In genomic region chr15:72222433-72222832, GRCh38 we compare ENCODE assay signal across 8 cellular contexts. TPM values are rescaled to one million over a fixed set of nuclear protein-coding genes. Genes with fewer than 3 reads are reported as not detected.
DNase-seq lines count a peak whose midpoint lies in the region; ATAC-seq and TF ChIP-seq lines count a peak whose summit lies in the region.

No MANE protein-coding gene starts in this region.

- TF ChIP-seq CTCF in C4-2B (conservative IDR thresholded peaks at IDR 0.05) (no peak), chondrocyte (IDR thresholded peaks at IDR 0.05) (peak; percentile 36), thyroid gland (IDR thresholded peaks at IDR 0.05) (no peak)

- H3K4me3 ChIP-seq in MG63 = no peak overlapping the region
- H3K4me3 ChIP-seq in naive thymus-derived CD4-positive, alpha-beta T cell (ENCODE audit: low read length) = no peak overlapping the region
- H3K4me3 ChIP-seq in thyroid gland (replicated peaks in 1 of 3) = no peak overlapping the region

- H3K36me3 ChIP-seq in MG63 (peaks cover 79% of the 10 kb centered on the region), thyroid gland (peaks cover 14 to 16% of the 10 kb centered on the region in 2 donors)
- peaks cover 15 to 42% (median 17%) of the 10 kb centered on the region in 3 experiments for H3K36me3 ChIP-seq in naive thymus-derived CD4-positive, alpha-beta T cell (ENCODE audit: control insufficient read depth in 2 of 3, insufficient read depth in 3 of 3, low read length in 3 of 3)

- H3K9me3 Mint-ChIP-seq in chondrocyte (ENCODE audit: low read depth) = no peaks in the 10 kb centered on the region
- no peaks in the 10 kb centered on the region for H3K9me3 Mint-ChIP-seq in naive thymus-derived CD4-positive, alpha-beta T cell

- peak overlapping the region; percentile 29 for H3K4me3 Mint-ChIP-seq in chondrocyte (ENCODE audit: unreplicated experiment)
- peak overlapping the region in 5 of 10 donors; percentile 34 to 53 (median 47) for H3K4me3 Mint-ChIP-seq in naive thymus-derived CD4-positive, alpha-beta T cell

- H3K9me3 ChIP-seq in MG63 = no peaks in the 10 kb centered on the region
- H3K9me3 ChIP-seq in naive thymus-derived CD4-positive, alpha-beta T cell (ENCODE audit: control insufficient read depth in 2 of 3, low read length in 3 of 3) = no peaks in the 10 kb centered on the region
- H3K9me3 ChIP-seq in thyroid gland = no peaks in the 10 kb centered on the region

- H3K27ac ChIP-seq in C4-2B (peak overlapping the region; percentile 29), thyroid gland (no peak overlapping the region)
- peak overlapping the region; percentile 17 for H3K27ac ChIP-seq in naive thymus-derived CD4-positive, alpha-beta T cell (ENCODE audit: low read depth, low read length)

- intact Hi-C loops in naive thymus-derived CD4-positive, alpha-beta T cell (cut with micrococcal nuclease) = no loop called here
- intact Hi-C loops in sciatic nerve (cut with DNase I) = no loop called here
- intact Hi-C loops in thyroid gland (cut with DNase I) = no loop called here

- H3K4me1 Mint-ChIP-seq in chondrocyte (ENCODE audit: low read depth) = peaks cover 82% of the 10 kb centered on the region
- H3K4me1 Mint-ChIP-seq in naive thymus-derived CD4-positive, alpha-beta T cell = peaks cover 42 to 80% (median 74%) of the 10 kb centered on the region in 7 donors

- CTCF ChIA-PET in naive thymus-derived CD4-positive, alpha-beta T cell (lab: Charles Lee) = interaction anchor here (1.0 kb wide), 1 partner anchor 63 kb away, joined by 3 read pairs; no protein-coding TSS in a partner anchor

- no peak for ATAC-seq in naive thymus-derived CD4-positive, alpha-beta T cell
- no peak for ATAC-seq in sciatic nerve

- POLR2A ChIA-PET in naive thymus-derived CD4-positive, alpha-beta T cell (lab: Charles Lee) = interaction anchor here (0.8 kb wide), 1 partner anchor 153 kb away, joined by 3 read pairs; the partner anchor contains the start of gene HEXA

- 77 to 91% methylated on average over 3 to 4 of the region's 4 CpGs for WGBS in thyroid gland, 2 donors

- H3K4me1 ChIP-seq in naive thymus-derived CD4-positive, alpha-beta T cell (ENCODE audit: control insufficient read depth in 2 of 2, insufficient read depth in 2 of 2, low read length in 2 of 2) = peaks cover 18 to 32% of the 10 kb centered on the region in 2 donors
- H3K4me1 ChIP-seq in thyroid gland = peaks cover 14 to 27% of the 10 kb centered on the region in 2 donors

- H3K36me3 Mint-ChIP-seq in chondrocyte (ENCODE audit: low read depth) = peaks cover 17% of the 10 kb centered on the region
- H3K36me3 Mint-ChIP-seq in naive thymus-derived CD4-positive, alpha-beta T cell = peaks cover 3 to 54% (median 16%) of the 10 kb centered on the region in 5 donors

- no peaks in the 10 kb centered on the region for H3K27me3 ChIP-seq in MG63
- no peaks in the 10 kb centered on the region for H3K27me3 ChIP-seq in naive thymus-derived CD4-positive, alpha-beta T cell (ENCODE audit: control insufficient read depth in 2 of 2, insufficient read depth in 2 of 2, low read length in 2 of 2)
- no peaks in the 10 kb centered on the region for H3K27me3 ChIP-seq in thyroid gland

- H3K27ac Mint-ChIP-seq in chondrocyte (ENCODE audit: unreplicated experiment) = peak overlapping the region; percentile 88
- H3K27ac Mint-ChIP-seq in naive thymus-derived CD4-positive, alpha-beta T cell = peak overlapping the region; percentile 44 to 87 (median 75)

- peak; percentile 97 for DNase-seq in MG63
- no peak for DNase-seq in chondrocyte (ENCODE audit: low spot score)
- DNase-seq in naive thymus-derived CD4-positive, alpha-beta T cell = no peak
- no peak for DNase-seq in NCI-H774 (lab: John Stamatoyannopoulos, UW)
- DNase-seq in sciatic nerve (ENCODE audit: low spot score) = no peak
- DNase-seq in thyroid gland = no peak
- DNase-seq in NCI-H2227 treated with DMSO at 0.1 percent for 48 hours (lab: John Stamatoyannopoulos, UW) = no peak

- H3K27me3 Mint-ChIP-seq in chondrocyte (ENCODE audit: low read depth) = no peaks in the 10 kb centered on the region
- H3K27me3 Mint-ChIP-seq in naive thymus-derived CD4-positive, alpha-beta T cell = no peaks in the 10 kb centered on the region

- TF ChIP-seq POLR2A in thyroid gland (IDR thresholded peaks at IDR 0.05) = no peak

RNA-seq across cellular contexts. Expression of gene PKM, which starts 8.6 kb away (rescaled TPM):
- 3,484 and 3,839 TPM in 2 replicates for total RNA-seq in MG63 (2014; rRNA removed; shearing (Covaris generic); ENCODE audit: low replicate concordance)
- total RNA-seq in chondrocyte (909 to 976 TPM (median 944 TPM) in 3 replicates), sciatic nerve (385 TPM), thyroid gland (100 to 1,000 TPM; 270 to 587 (median 340) TPM)
- 1,000 to 10,000 TPM in 1 of 5 experiments, 100 to 1,000 TPM in 4; 237 to 1,627 (median 329) TPM for total RNA-seq in naive thymus-derived CD4-positive, alpha-beta T cell
- 100 to 1,000 TPM; 422 to 485 TPM for polyA plus RNA-seq in naive thymus-derived CD4-positive, alpha-beta T cell

RNA-seq across cellular contexts. Expression of gene GRAMD2A, which starts 24.8 kb away (rescaled TPM):
- total RNA-seq in MG63 (2014; rRNA removed; shearing (Covaris generic); ENCODE audit: low replicate concordance) = not detected in 2 replicates
- total RNA-seq in chondrocyte (0.32 to 0.77 TPM (median 0.65 TPM) in 3 replicates), sciatic nerve (6.7 TPM), thyroid gland (10 to 100 TPM in 1 of 4 donors, 1 to 10 TPM in 3; 8.8 to 26.9 (median 9.0) TPM)
- total RNA-seq in naive thymus-derived CD4-positive, alpha-beta T cell = not detected
- polyA plus RNA-seq in naive thymus-derived CD4-positive, alpha-beta T cell = not detected

RNA-seq across cellular contexts. Expression of gene PARP6, which starts 49.9 kb away (rescaled TPM):
- 16.3 and 28.4 TPM in 2 replicates for total RNA-seq in MG63 (2014; rRNA removed; shearing (Covaris generic); ENCODE audit: low replicate concordance)
- 72.4 to 73.1 TPM (median 72.5 TPM) in 3 replicates for total RNA-seq in chondrocyte
- 100 to 1,000 TPM in 4 of 5 experiments, 10 to 100 TPM in 1; 75.8 to 129 (median 127) TPM for total RNA-seq in naive thymus-derived CD4-positive, alpha-beta T cell
- polyA plus RNA-seq in naive thymus-derived CD4-positive, alpha-beta T cell = 10 to 100 TPM; 19.7 to 41.6 TPM
- total RNA-seq in sciatic nerve = 113 TPM
- total RNA-seq in thyroid gland = 10 to 100 TPM; 54.2 to 98.0 (median 70.4) TPM

Comparison
In these comparisons a context has a peak if more than half of its experiments do, and no peak if none do; other contexts are left out.
1. H3K27ac ChIP-seq: peak in C4-2B (single experiment) and naive thymus-derived CD4-positive, alpha-beta T cell (single experiment); none in thyroid gland (0 of 3).